8 cellular contexts compared by ENCODE assay signal in genomic region chr7:77327067-77327931, GRCh38.
DNase-seq lines count a peak whose midpoint lies in the region; ATAC-seq and TF ChIP-seq lines count a peak whose summit lies in the region.

No MANE protein-coding gene starts in this region.

- TF ChIP-seq POLR2A in adrenal gland (IDR thresholded peaks at IDR 0.05) = no peak

- H3K27ac ChIP-seq in adrenal gland = peak overlapping the region in 2 of 5 donors; percentile 15 to 29
- H3K27ac ChIP-seq in left lung = peak overlapping the region in 1 of 2 donors; percentile 56

- intact Hi-C loops in adrenal gland (cut with DNase I) (loop anchor here in 1 of 2 donors (10.0 kb wide), 1 partner anchor 82 kb away; no protein-coding TSS in a partner anchor), left lung (cut with DNase I) (no loop called here)

- POLR2A ChIA-PET in AG04449 (lab: Yijun Ruan, JAX) = no interaction called here

- DNase-seq in AG04449 (ENCODE audit: low read depth, low spot score) (peak; percentile 72), KBM-7 (peak; percentile 89), adrenal gland (peak in 6 of 7 donors; percentile 39 to 76 (median 54)), left lung (peak; percentile 59 to 64), NCI-H1436 (lab: John Stamatoyannopoulos, UW) (no peak)

- H3K4me1 ChIP-seq in adrenal gland (replicated peaks in 1 of 2) (peaks cover 16 to 32% of the 10 kb centered on the region in 2 donors), left lung (peaks cover 30 to 54% of the 10 kb centered on the region in 2 donors)

- no peak for TF ChIP-seq CTCF in AG04449 (IDR thresholded peaks at IDR 0.05; ENCODE audit: insufficient read depth, low read length, missing control alignments)
- no peak for TF ChIP-seq CTCF in adrenal gland (IDR thresholded peaks at IDR 0.05)
- TF ChIP-seq CTCF in left lung (IDR thresholded peaks at IDR 0.05) = no peak

- WGBS in adrenal gland, 4 donors = 52 to 60% (median 54%) methylated on average over 11 to 12 of the region's 12 CpGs

- in situ Hi-C loops in KBM-7 (cut with MboI; ENCODE audit: low pct_unique_long_range_greater_than_20kb, low sequenced_read_pairs) = no loop called here

- no peaks in the 10 kb centered on the region for H3K27me3 ChIP-seq in adrenal gland
- H3K27me3 ChIP-seq in left lung = no peaks in the 10 kb centered on the region

- no peaks in the 10 kb centered on the region for H3K9me3 ChIP-seq in adrenal gland (replicated peaks in 1 of 3)
- H3K9me3 ChIP-seq in left lung = no peaks in the 10 kb centered on the region

- CTCF ChIA-PET in AG04449 (lab: Yijun Ruan, JAX) = interaction anchor here (0.7 kb wide), 1 partner anchor 80 kb away, joined by 3 read pairs; no protein-coding TSS in a partner anchor

- ATAC-seq in left lung = peak; percentile 45
- ATAC-seq in GM18868 (IDR thresholded peaks at IDR 0.05; ENCODE audit: unreplicated experiment) = no peak
- ATAC-seq in HG03571 (IDR thresholded peaks at IDR 0.05; ENCODE audit: unreplicated experiment) = no peak
- ATAC-seq in HG02798 (IDR thresholded peaks at IDR 0.05; ENCODE audit: poor library complexity, unreplicated experiment) = no peak

- H3K36me3 ChIP-seq in adrenal gland (replicated peaks in 1 of 2) (no peaks in the 10 kb centered on the region), left lung (peaks cover 0 to 25% of the 10 kb centered on the region in 2 donors)

- H3K4me3 ChIP-seq in AG04449 (ENCODE audit: low read depth, low read length) (no peak overlapping the region), adrenal gland (no peak overlapping the region), left lung (no peak overlapping the region)
